In the genomic region with DNA sequence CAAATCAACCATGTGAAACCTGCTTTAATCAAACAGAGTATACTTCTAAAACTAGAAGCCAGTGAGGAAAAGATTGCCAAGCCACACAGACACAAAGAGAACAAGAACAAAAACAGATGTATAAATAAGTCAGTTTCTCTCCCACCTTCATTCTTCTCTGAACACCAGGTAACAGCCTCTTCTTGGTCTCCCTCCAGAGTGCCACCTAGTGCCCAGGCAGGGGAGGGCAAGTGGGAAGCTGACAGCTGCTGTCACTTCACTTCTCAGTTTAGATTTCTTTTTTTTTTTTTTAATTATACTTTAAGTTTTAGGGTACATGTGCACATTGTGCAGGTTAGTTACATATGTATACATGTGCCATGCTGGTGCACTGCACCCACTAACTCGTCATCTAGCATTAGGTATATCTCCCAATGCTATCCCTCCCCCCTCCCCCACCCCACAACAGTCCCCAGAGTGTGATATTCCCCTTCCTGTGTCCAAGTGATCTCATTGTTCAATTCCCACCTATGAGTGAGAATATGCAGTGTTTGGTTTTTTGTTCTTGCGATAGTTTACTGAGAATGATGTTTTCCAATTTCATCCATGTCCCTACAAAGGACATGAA, we compare ENCODE assay signal across 8 cellular contexts.
DNase-seq lines count a peak whose midpoint lies in the region; ATAC-seq and TF ChIP-seq lines count a peak whose summit lies in the region.
"Not testable (repeated sequence)": the region's sequence is repeated elsewhere in the genome, so short reads cannot be mapped to it uniquely, and the experiment has no call there.

No MANE protein-coding gene starts in this region.

- POLR2A ChIA-PET in A673 (lab: Charles Lee; ENCODE audit: low non-redundant PET), result not testable (repeated sequence)

- not testable (repeated sequence) for H3K36me3 ChIP-seq in A673 (ENCODE audit: insufficient read depth, low read length, poor library complexity, severe bottlenecking)

- peak; percentile 83 for ATAC-seq in GM18502 (IDR thresholded peaks at IDR 0.05; ENCODE audit: poor library complexity, unreplicated experiment)
- peak; percentile 80 for ATAC-seq in HG02938 (IDR thresholded peaks at IDR 0.05; ENCODE audit: unreplicated experiment)
- peak; percentile 75 for ATAC-seq in foreskin keratinocyte

- H3K9me3 ChIP-seq in A673 (ENCODE audit: low read depth, low read length, poor library complexity, severe bottlenecking), result not testable (repeated sequence)

- peak; percentile 28 for DNase-seq in A673 (ENCODE audit: low spot score)
- peak; percentile 16 for DNase-seq in NCI-H2029 (lab: John Stamatoyannopoulos, UW)
- peak; percentile 35 for DNase-seq in SW480 (ENCODE audit: low spot score)
- peak; percentile 82 for DNase-seq in activated effector memory CD4-positive, alpha-beta T cell treated with anti-CD3 and anti-CD28 coated beads, Interleukin-2, amount 50 U/mL, for 16 hours
- DNase-seq in foreskin keratinocyte, result peak in 1 of 2 donors; percentile 13
- DNase-seq in renal cortical epithelial cell (ENCODE audit: low read depth), result peak; percentile 40

- not testable (repeated sequence) for H3K4me1 ChIP-seq in A673 (ENCODE audit: insufficient read depth, low read length, poor library complexity, severe bottlenecking); foreskin keratinocyte

- CTCF ChIA-PET in A673 (lab: Charles Lee), result not testable (repeated sequence)

- peak; percentile 64 for TF ChIP-seq CTCF in A673 (conservative IDR thresholded peaks at IDR 0.05; ENCODE audit: low read depth, low read length)
- peak; percentile 71 for TF ChIP-seq CTCF in foreskin keratinocyte (conservative IDR thresholded peaks at IDR 0.05)

- not testable (repeated sequence) for BruUV-seq in A673 (replicated peaks; lab: Mats Ljungman, UMichigan)

- not testable (repeated sequence) for H3K4me3 ChIP-seq in A673 (ENCODE audit: low read depth, low read length, poor library complexity, severe bottlenecking)

- not testable (repeated sequence) for H3K27ac ChIP-seq in A673 (ENCODE audit: low read depth, low read length, poor library complexity, severe bottlenecking); foreskin keratinocyte

- intact Hi-C loops in A673 (cut with micrococcal nuclease; ENCODE audit: unreplicated experiment), result loop anchor here (1.0 kb wide), 1 partner anchor 366 kb away; no protein-coding TSS in a partner anchor

- H3K27me3 ChIP-seq in A673 (replicated peaks; ENCODE audit: insufficient read depth, low read depth, low read length, poor library complexity), result peaks cover 22% of the 10 kb centered on the region
- not testable (repeated sequence) for H3K27me3 ChIP-seq in foreskin keratinocyte
